ENCODE assay signal across 8 cellular contexts in the genomic region with DNA sequence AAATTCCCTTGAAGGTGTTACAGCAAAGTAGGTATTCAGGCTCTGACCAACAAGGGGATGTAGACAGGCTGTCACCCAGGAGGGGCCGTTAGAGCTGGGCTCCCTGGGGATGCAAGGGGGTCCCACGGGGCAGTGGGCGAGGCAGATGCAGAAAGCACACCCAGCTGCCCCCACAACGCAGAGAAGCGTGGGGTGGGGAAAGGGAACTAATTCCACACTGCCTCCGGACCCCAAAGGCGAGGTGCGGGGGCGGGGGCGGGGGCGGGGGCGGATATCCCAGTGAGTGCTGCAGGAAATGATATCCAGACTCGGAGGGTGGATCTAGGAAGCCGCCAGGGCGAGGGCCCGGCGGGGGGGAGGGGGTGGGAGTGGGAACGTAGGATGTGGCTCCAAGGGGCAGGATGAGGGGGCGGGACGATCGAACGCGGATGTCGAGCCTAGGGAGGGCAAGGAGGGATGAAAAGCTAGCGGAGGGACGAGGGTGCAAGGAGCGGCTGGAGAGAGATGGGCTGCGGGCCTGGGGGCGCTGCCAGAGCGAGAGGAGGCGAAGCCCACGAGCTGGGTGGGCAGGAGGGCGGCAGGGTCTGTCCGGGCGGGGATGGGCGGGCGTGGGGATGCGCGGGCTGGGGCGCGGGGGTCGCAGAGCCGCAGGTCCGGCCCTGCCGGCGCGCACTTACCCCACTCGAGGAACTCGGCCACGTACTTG. TPM values are rescaled to one million over a fixed set of nuclear protein-coding genes. Genes with fewer than 3 reads are reported as not detected.
DNase-seq lines count a peak whose midpoint lies in the region; ATAC-seq, FAIRE-seq and TF ChIP-seq lines count a peak whose summit lies in the region.

No MANE protein-coding gene starts in this region.

- TF ChIP-seq CTCF in VCaP (conservative IDR thresholded peaks at IDR 0.05) = no peak
- TF ChIP-seq CTCF in osteoblast (IDR thresholded peaks at IDR 0.05; ENCODE audit: extremely low read depth, low read depth, low read length) = no peak
- no peak for TF ChIP-seq CTCF in omental fat pad (IDR thresholded peaks at IDR 0.05)

- peak overlapping the region; percentile 92 for H3K4me2 ChIP-seq in osteoblast (ENCODE audit: insufficient read depth, low read length)

- no peak for FAIRE-seq in frontal cortex (lab: Jason Lieb, UNC)

- peaks cover 2% of the 10 kb centered on the region for H3K36me3 ChIP-seq in osteoblast (ENCODE audit: insufficient read depth, low read length)

- peak overlapping the region; percentile 59 for H2AFZ ChIP-seq in osteoblast (ENCODE audit: low read length)

- peaks cover 22% of the 10 kb centered on the region for H3K4me1 ChIP-seq in osteoblast (ENCODE audit: insufficient read depth, low read length)

- no peaks in the 10 kb centered on the region for H3K27me3 ChIP-seq in osteoblast (ENCODE audit: insufficient read depth, low read length)

- no peaks in the 10 kb centered on the region for H3K9me3 ChIP-seq in osteoblast (ENCODE audit: low read depth, low read length)

- peaks cover 72% of the 10 kb centered on the region for H3K79me2 ChIP-seq in osteoblast (ENCODE audit: insufficient read depth, low read length)

- H3K27ac ChIP-seq in VCaP (peak overlapping the region; percentile 94), osteoblast (ENCODE audit: low read depth, low read length) (peak overlapping the region; percentile 81)

- peaks cover 32% of the 10 kb centered on the region for H4K20me1 ChIP-seq in osteoblast (ENCODE audit: insufficient read depth, low read length)

- no peak for ATAC-seq in omental fat pad (ENCODE audit: low FRiP score)

- DNase-seq in GM04504 (ENCODE audit: low read depth) = peak; percentile 38
- peak; percentile 24 for DNase-seq in HS-27A (ENCODE audit: low read depth)
- peak; percentile 37 to 66 for DNase-seq in frontal cortex (ENCODE audit: low spot score in 2 of 2)
- DNase-seq in osteoblast (ENCODE audit: insufficient read length, low spot score, missing footprints) = peak; percentile 94
- DNase-seq in germinal center (ENCODE audit: low spot score) = no peak
- no peak for DNase-seq in central memory CD4-positive, alpha-beta T cell
- DNase-seq in omental fat pad (ENCODE audit: low spot score) = no peak

- peak overlapping the region; percentile 85 for H3K4me3 ChIP-seq in osteoblast (ENCODE audit: insufficient read depth, low read length)

RNA-seq across cellular contexts. Expression of a gene that starts 0.9 kb away (rescaled TPM):
- 64.0 TPM for total RNA-seq in frontal cortex
- 99.9 and 118 TPM in 2 replicates for total RNA-seq in osteoblast
- total RNA-seq in omental fat pad = 100 to 1,000 TPM in 3 of 4 donors, 10 to 100 TPM in 1; 63.7 to 131 (median 113) TPM

RNA-seq across cellular contexts. Expression of a gene that starts 27.5 kb away (rescaled TPM):
- total RNA-seq in frontal cortex (not detected), osteoblast (not detected in 2 replicates), omental fat pad (1 to 10 TPM in 1 of 4 donors, not detected in 3; 6.3 TPM)

RNA-seq across cellular contexts. Expression of a gene that starts 38.0 kb away (rescaled TPM):
- total RNA-seq in frontal cortex (0.82 TPM), osteoblast (0.29 TPM in 1 of 2 replicates, not detected in the other), omental fat pad (1 to 10 TPM in 2 of 4 donors, under 1 TPM in 1, not detected in 1; 0.93 to 5.2 (median 1.3) TPM)

Comparison
In these comparisons a context has a peak if more than half of its experiments do, and no peak if none do; other contexts are left out.
1. DNase-seq: peak in GM04504 (single experiment), HS-27A (single experiment), frontal cortex (2 of 2) and osteoblast (single experiment); none in germinal center (single experiment), central memory CD4-positive, alpha-beta T cell (single experiment) and omental fat pad (single experiment).